ENCODE assay signal across 1 cellular context in the genomic region with DNA sequence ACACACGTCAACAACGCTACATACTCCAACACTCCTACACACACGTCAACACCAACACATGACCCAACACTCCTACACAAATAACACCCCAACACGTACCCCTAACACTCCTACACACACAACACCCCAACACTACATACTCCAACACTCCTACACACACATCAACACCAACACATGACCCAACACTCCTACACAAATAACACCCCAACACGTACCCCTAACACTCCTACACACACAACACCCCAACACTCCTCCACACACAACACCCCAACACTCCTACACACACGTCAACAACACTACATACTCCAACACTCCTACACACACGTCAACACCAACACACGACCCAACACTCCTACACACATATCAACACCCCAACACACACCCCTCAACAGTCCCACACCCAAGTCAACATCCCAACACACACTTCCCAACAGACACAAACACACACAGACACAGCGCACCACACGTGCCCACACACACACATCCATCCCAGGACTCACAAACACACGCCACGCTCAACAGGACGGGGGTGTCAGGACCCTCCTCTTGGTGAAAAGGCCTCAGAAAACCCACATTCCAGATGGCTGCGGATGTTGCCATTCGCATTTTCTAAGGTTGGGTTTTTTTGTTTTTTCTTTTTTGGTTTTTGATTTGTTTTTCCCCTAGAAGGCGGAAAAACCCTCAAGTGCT.
TF ChIP-seq lines count a peak whose summit lies in the region.

No MANE protein-coding gene starts in this region.

TF ChIP-seq in SK-N-SH treated with all-trans-retinoic acid at 6 μM for 48 hours, 23 proteins besides CTCF, POLR2A, EP300 and RAD21 (continued from another document):
- TF ChIP-seq, protein P1, sequence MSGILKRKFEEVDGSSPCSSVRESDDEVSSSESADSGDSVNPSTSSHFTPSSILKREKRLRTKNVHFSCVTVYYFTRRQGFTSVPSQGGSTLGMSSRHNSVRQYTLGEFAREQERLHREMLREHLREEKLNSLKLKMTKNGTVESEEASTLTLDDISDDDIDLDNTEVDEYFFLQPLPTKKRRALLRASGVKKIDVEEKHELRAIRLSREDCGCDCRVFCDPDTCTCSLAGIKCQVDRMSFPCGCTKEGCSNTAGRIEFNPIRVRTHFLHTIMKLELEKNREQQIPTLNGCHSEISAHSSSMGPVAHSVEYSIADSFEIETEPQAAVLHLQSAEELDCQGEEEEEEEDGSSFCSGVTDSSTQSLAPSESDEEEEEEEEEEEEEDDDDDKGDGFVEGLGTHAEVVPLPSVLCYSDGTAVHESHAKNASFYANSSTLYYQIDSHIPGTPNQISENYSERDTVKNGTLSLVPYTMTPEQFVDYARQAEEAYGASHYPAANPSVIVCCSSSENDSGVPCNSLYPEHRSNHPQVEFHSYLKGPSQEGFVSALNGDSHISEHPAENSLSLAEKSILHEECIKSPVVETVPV (CRISPR knock-in tag; IDR thresholded peaks at IDR 0.05): no peak
- TF ChIP-seq TCF4 (CRISPR knock-in tag; IDR thresholded peaks at IDR 0.05; ENCODE audit: borderline replicate concordance) (no peak), ZNF70 (CRISPR knock-in tag; IDR thresholded peaks at IDR 0.05) (no peak), RARB (CRISPR knock-in tag; IDR thresholded peaks at IDR 0.05) (no peak), ZNF565 (CRISPR knock-in tag; conservative IDR thresholded peaks at IDR 0.05; ENCODE audit: low read depth) (no peak), ARNTL (CRISPR knock-in tag; IDR thresholded peaks at IDR 0.05; ENCODE audit: borderline replicate concordance, low read depth) (no peak), ESRRG (CRISPR knock-in tag; IDR thresholded peaks at IDR 0.05) (no peak), PPARA (CRISPR knock-in tag; IDR thresholded peaks at IDR 0.05; ENCODE audit: borderline replicate concordance) (no peak), CSDC2 (CRISPR knock-in tag; IDR thresholded peaks at IDR 0.05) (no peak)
TF ChIP-seq in SK-N-SH treated with all-trans-retinoic acid at 6 μM for 48 hours: peak in this region for 0.
